19 cellular contexts compared by ENCODE assay signal in the genomic region with DNA sequence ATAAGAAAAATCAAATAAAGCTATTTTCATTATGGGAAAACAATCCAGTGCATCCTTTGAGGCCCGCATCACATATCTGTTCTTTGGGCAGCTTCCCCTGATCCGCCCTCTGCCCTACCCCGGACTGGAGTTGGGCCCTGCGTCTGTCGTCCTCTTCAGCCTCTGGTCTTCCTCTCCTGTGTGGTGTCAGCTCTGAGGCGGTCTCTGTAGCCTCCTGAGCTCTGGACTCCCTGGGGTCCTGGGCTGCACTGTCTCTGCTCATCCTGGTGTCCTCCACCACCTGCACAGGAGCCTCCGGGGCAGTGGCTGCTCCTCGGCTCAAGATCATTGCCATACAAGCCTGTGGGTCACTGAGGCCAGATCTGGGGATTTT. TPM values are rescaled to one million over a fixed set of nuclear protein-coding genes. Genes with fewer than 3 reads are reported as not detected.
DNase-seq lines count a peak whose midpoint lies in the region; ATAC-seq and TF ChIP-seq lines count a peak whose summit lies in the region.
"Had no signal": no experiment of that assay in that cellular context is flagged by ENCODE, and none has a peak within 500 bp of the region (broad histone marks: within the 10 kb centered on the region; RNA-seq: fewer than 3 reads in every experiment).

No MANE protein-coding gene starts in this region.

- peak; percentile 12 for ATAC-seq in HG02623 (IDR thresholded peaks at IDR 0.05; ENCODE audit: unreplicated experiment)
- ATAC-seq in activated B cell treated with CpG ODN at 0.5 μM for 24 hours (ENCODE audit: low read depth), result peak; percentile 26
- no peak for ATAC-seq in GM21528 (IDR thresholded peaks at IDR 0.05; ENCODE audit: low FRiP score, unreplicated experiment)

- H3K4me3 Mint-ChIP-seq in activated B cell treated with CpG ODN at 0.5 μM for 24 hours, result no peak overlapping the region
- no peak overlapping the region for H3K4me3 Mint-ChIP-seq in nephron progenitor cell
- H3K4me3 Mint-ChIP-seq in neural progenitor cell, result no peak overlapping the region
- H3K4me3 Mint-ChIP-seq: CD8-positive, alpha-beta memory T cell; mesothelial cell of epicardium had no signal

- H4K20me1 ChIP-seq in DOHH2 (ENCODE audit: control insufficient read depth, insufficient read depth, low read depth, low read length) (no peaks in the 10 kb centered on the region), neural progenitor cell (ENCODE audit: low read depth) (no peaks in the 10 kb centered on the region)

- H3K9ac ChIP-seq in neural progenitor cell, result no peak overlapping the region
- H3K9ac ChIP-seq: SK-N-SH had no signal

- in situ Hi-C loops in HAP-1 (cut with MboI; ENCODE audit: low sequenced_read_pairs), result no loop called here

- H3K9me3 ChIP-seq in DOHH2 (ENCODE audit: control insufficient read depth, insufficient read depth, low read length) (no peaks in the 10 kb centered on the region), neural progenitor cell (ENCODE audit: low read depth) (no peaks in the 10 kb centered on the region), HAP-1 (no peaks in the 10 kb centered on the region)
- H3K9me3 ChIP-seq: neutrophil, SK-N-SH had no signal

- H3K36me3 Mint-ChIP-seq in activated B cell treated with CpG ODN at 0.5 μM for 24 hours (ENCODE audit: low read depth) (peaks cover 47% of the 10 kb centered on the region), nephron progenitor cell (ENCODE audit: low read depth) (peaks cover 12% of the 10 kb centered on the region), neural progenitor cell (peaks cover 16% of the 10 kb centered on the region)

- DNase-seq in activated B cell treated with CpG ODN at 0.5 μM for 24 hours (no peak), nephron progenitor cell (no peak), neural progenitor cell (ENCODE audit: low spot score) (no peak), NCI-H1436 (lab: John Stamatoyannopoulos, UW) (no peak), HAP-1 (ENCODE audit: low spot score in 2 of 2) (no peak)
- DNase-seq: activated CD4-positive, alpha-beta T cell treated with anti-CD3 and anti-CD28 coated beads for 4 hours; CD8-positive, alpha-beta memory T cell; DND-41; hippocampal formation; kidney glomerular epithelial cell; NCI-H2081 treated with DMSO at 0.1 percent for 48 hours; NCI-H526; retina; SK-N-SH had no signal

- H3K27ac Mint-ChIP-seq in activated B cell treated with CpG ODN at 0.5 μM for 24 hours, result peak overlapping the region; percentile 92
- H3K27ac Mint-ChIP-seq in nephron progenitor cell, result peak overlapping the region; percentile 58
- no peak overlapping the region for H3K27ac Mint-ChIP-seq in neural progenitor cell
- H3K27ac Mint-ChIP-seq: mesothelial cell of epicardium had no signal

- peaks cover 32% of the 10 kb centered on the region for H3K4me1 ChIP-seq in DOHH2 (ENCODE audit: control insufficient read depth, low read length)
- peaks cover 7% of the 10 kb centered on the region for H3K4me1 ChIP-seq in neural progenitor cell
- H3K4me1 ChIP-seq in HAP-1, result no peaks in the 10 kb centered on the region

- peaks cover 11% of the 10 kb centered on the region; the same call in 1 of the 2 replicates for H3K36me3 ChIP-seq in DOHH2 (ENCODE audit: control insufficient read depth, low read length)
- H3K36me3 ChIP-seq in neural progenitor cell, result no peaks in the 10 kb centered on the region
- H3K36me3 ChIP-seq in HAP-1 (replicated peaks), result peaks cover 5% of the 10 kb centered on the region; the same call in 1 of the 2 replicates

- H3K9me3 Mint-ChIP-seq in activated B cell treated with CpG ODN at 0.5 μM for 24 hours, result no peaks in the 10 kb centered on the region
- no peaks in the 10 kb centered on the region for H3K9me3 Mint-ChIP-seq in nephron progenitor cell
- H3K9me3 Mint-ChIP-seq in neural progenitor cell, result no peaks in the 10 kb centered on the region
- H3K9me3 Mint-ChIP-seq: CD8-positive, alpha-beta memory T cell; mesothelial cell of epicardium had no signal

- no peaks in the 10 kb centered on the region for H3K9me2 ChIP-seq in DOHH2 (replicated peaks; ENCODE audit: control insufficient read depth, low read length)
- H3K9me2 ChIP-seq: SK-N-SH had no signal

- H3F3A ChIP-seq in DOHH2 (ENCODE audit: control insufficient read depth, insufficient read depth) (peaks cover 14% of the 10 kb centered on the region; the same call in 1 of the 2 replicates), neural progenitor cell (ENCODE audit: low read depth) (peaks cover 11% of the 10 kb centered on the region)

- no peak overlapping the region for H2AFZ ChIP-seq in neural progenitor cell (replicated peaks)

- CTCF ChIA-PET in activated B cell treated with CpG ODN at 0.5 μM for 24 hours (lab: Charles Lee), result interaction anchor here (1.7 to 2.4 kb wide), 2 partner anchors 9 to 11 kb away, joined by 4 to 20 read pairs; no protein-coding TSS in a partner anchor

- H3K4me3 ChIP-seq in DOHH2 (ENCODE audit: low read length) (peak overlapping the region; percentile 32), neural progenitor cell (no peak overlapping the region), HAP-1 (no peak overlapping the region)

- no peaks in the 10 kb centered on the region for H3K79me2 ChIP-seq in DOHH2 (ENCODE audit: control insufficient read depth, low read length)
- no peaks in the 10 kb centered on the region for H3K79me2 ChIP-seq in neural progenitor cell (ENCODE audit: low read depth)

- peaks cover 27% of the 10 kb centered on the region for H3K4me1 Mint-ChIP-seq in activated B cell treated with CpG ODN at 0.5 μM for 24 hours
- no peaks in the 10 kb centered on the region for H3K4me1 Mint-ChIP-seq in nephron progenitor cell
- H3K4me1 Mint-ChIP-seq in neural progenitor cell, result no peaks in the 10 kb centered on the region

- intact Hi-C loops in activated B cell treated with CpG ODN at 0.5 μM for 24 hours (cut with micrococcal nuclease), result loop anchor here (1.0 to 2.0 kb wide), 2 partner anchors 9 to 255 kb away; no protein-coding TSS in a partner anchor

- peak overlapping the region; percentile 63 for H3K27ac ChIP-seq in DOHH2 (ENCODE audit: low read depth, low read length)
- H3K27ac ChIP-seq in neural progenitor cell, result no peak overlapping the region
- H3K27ac ChIP-seq: neutrophil had no signal

- POLR2A ChIA-PET in activated B cell treated with CpG ODN at 0.5 μM for 24 hours (lab: Charles Lee), result interaction anchor here (1.3 to 4.3 kb wide), 5 partner anchors 9 to 51 kb away, joined by 5 to 40 read pairs (median 10); a partner anchor contains a TSS

- H3K27me3 Mint-ChIP-seq in activated B cell treated with CpG ODN at 0.5 μM for 24 hours (no peaks in the 10 kb centered on the region), nephron progenitor cell (ENCODE audit: low read depth, poor library complexity) (peaks cover 5% of the 10 kb centered on the region), neural progenitor cell (ENCODE audit: insufficient read depth, low read depth) (peaks cover 9% of the 10 kb centered on the region)

- no peak for TF ChIP-seq CTCF in DOHH2 (IDR thresholded peaks at IDR 0.05; ENCODE audit: low read depth, low read length, poor library complexity, severe bottlenecking)
- TF ChIP-seq CTCF in activated B cell treated with CpG ODN at 0.5 μM for 24 hours (IDR thresholded peaks at IDR 0.05), result no peak
- no peak for TF ChIP-seq CTCF in nephron progenitor cell (IDR thresholded peaks at IDR 0.05)
- TF ChIP-seq CTCF in neural progenitor cell (IDR thresholded peaks at IDR 0.05), result no peak

- H3K4me2 ChIP-seq in DOHH2 (ENCODE audit: low read length), result peak overlapping the region; percentile 65
- H3K4me2 ChIP-seq in neural progenitor cell, result no peak overlapping the region
- H3K4me2 ChIP-seq: SK-N-SH had no signal

- H3K27me3 ChIP-seq in DOHH2 (ENCODE audit: control insufficient read depth, low read length) (no peaks in the 10 kb centered on the region), neural progenitor cell (no peaks in the 10 kb centered on the region), HAP-1 (ENCODE audit: low read depth) (no peaks in the 10 kb centered on the region)

RNA-seq across cellular contexts. Expression of a gene that starts 7.4 kb away (rescaled TPM):
- total RNA-seq in activated B cell treated with CpG ODN at 0.5 μM for 24 hours (41.7 and 46.2 TPM in 2 replicates), neural progenitor cell (ENCODE audit: low replicate concordance) (4.0 and 6.4 TPM in 2 replicates)

RNA-seq across cellular contexts. Expression of a gene that starts 18.6 kb away (rescaled TPM):
- 225 and 227 TPM in 2 replicates for total RNA-seq in activated B cell treated with CpG ODN at 0.5 μM for 24 hours
- 109 and 137 TPM in 2 replicates for total RNA-seq in neural progenitor cell (ENCODE audit: low replicate concordance)

RNA-seq across cellular contexts. Expression of a gene that starts 48.4 kb away (rescaled TPM):
- total RNA-seq in activated B cell treated with CpG ODN at 0.5 μM for 24 hours, result 137 and 138 TPM in 2 replicates
- 24.0 and 31.3 TPM in 2 replicates for total RNA-seq in neural progenitor cell (ENCODE audit: low replicate concordance)

RNA-seq across cellular contexts. Expression of a gene that starts 50.5 kb away (rescaled TPM):
- total RNA-seq in activated B cell treated with CpG ODN at 0.5 μM for 24 hours, result 58.4 and 63.2 TPM in 2 replicates
- 114 and 210 TPM in 2 replicates for total RNA-seq in neural progenitor cell (ENCODE audit: low replicate concordance)
